ENCODE assay signal across 11 cellular contexts in genomic region chr11:48031602-48032001, GRCh38. TPM values are rescaled to one million over a fixed set of nuclear protein-coding genes. Genes with fewer than 3 reads are reported as not detected.
A peak's percentile ranks its signal among the peaks of the same experiment; 100 is the strongest.
DNase-seq lines count a peak whose midpoint lies in the region; ATAC-seq and TF ChIP-seq lines count a peak whose summit lies in the region.
"Had no signal": no experiment of that assay in that cellular context is flagged by ENCODE, and none has a peak within 500 bp of the region (broad histone marks: within the 10 kb centered on the region; RNA-seq: fewer than 3 reads in every experiment).

No MANE protein-coding gene starts in this region.

- TF ChIP-seq POLR2A in gastrocnemius medialis (IDR thresholded peaks at IDR 0.05), result no peak

- H3K4me3 ChIP-seq in gastrocnemius medialis, result no peak overlapping the region
- H3K4me3 ChIP-seq: GM23248 had no signal

- DNase-seq in NOMO-1 treated with DMSO at 0.1 percent for 48 hours (lab: John Stamatoyannopoulos, UW; ENCODE audit: unreplicated experiment) (peak; percentile 66), gastrocnemius medialis (no peak), NCI-H1436 treated with DMSO at 0.1 percent for 48 hours (lab: John Stamatoyannopoulos, UW) (no peak), GOT3 (lab: John Stamatoyannopoulos, UW) (no peak), GM10266 (ENCODE audit: extremely low spot score) (no peak)
- DNase-seq: activated T-cell treated with anti-CD3 and anti-CD28 coated beads, Interleukin-2, amount 50 U/mL, for 4 hours; cortex of kidney; GM23248 had no signal

- intact Hi-C loops in gastrocnemius medialis (cut with DNase I; ENCODE audit: low total_unique reads), result no loop called here

- no peaks in the 10 kb centered on the region for H3K9me3 ChIP-seq in gastrocnemius medialis

- in situ Hi-C loops in gastrocnemius medialis (cut with MboI; ENCODE audit: low sequenced_read_pairs in 4 of 4), result loop anchor here in 1 of 4 donors (5.0 to 10.0 kb wide), 2 partner anchors 39 to 53 kb away; no protein-coding TSS in a partner anchor

- H3K36me3 ChIP-seq in gastrocnemius medialis, result no peaks in the 10 kb centered on the region

- ATAC-seq in GM18868 (IDR thresholded peaks at IDR 0.05; ENCODE audit: unreplicated experiment), result peak; percentile 56
- peak; percentile 30 for ATAC-seq in GM21786 (IDR thresholded peaks at IDR 0.05; ENCODE audit: unreplicated experiment)
- ATAC-seq in gastrocnemius medialis, result no peak
- ATAC-seq: activated T-cell treated with anti-CD3 and anti-CD28 coated beads, Interleukin-2, amount 50 U/mL, for 4 hours; SK-N-SH treated with all-trans-retinoic acid at 6 μM for 48 hours had no signal

- peak overlapping the region in 3 of 4 donors; percentile 50 to 54 (median 51) for H3K27ac ChIP-seq in gastrocnemius medialis
- H3K27ac ChIP-seq: GM23248 had no signal

- peaks cover 21 to 62% of the 10 kb centered on the region in 2 donors for H3K4me1 ChIP-seq in gastrocnemius medialis

- H3K27me3 ChIP-seq in gastrocnemius medialis, result no peaks in the 10 kb centered on the region

- TF ChIP-seq CTCF in gastrocnemius medialis (IDR thresholded peaks at IDR 0.05 in 4 of 5, conservative IDR thresholded peaks at IDR 0.05 in 1 of 5) (no peak), GM10266 (IDR thresholded peaks at IDR 0.05; ENCODE audit: control insufficient read depth, insufficient read depth, low read depth, missing control alignments) (no peak)

RNA-seq across cellular contexts. Expression of gene PTPRJ, which starts 51.2 kb away (rescaled TPM):
- 1 to 10 TPM; 5.4 to 9.0 (median 5.6) TPM for total RNA-seq in gastrocnemius medialis

Comparison
In these comparisons a context has a peak if more than half of its experiments do, and no peak if none do; other contexts are left out.
1. ATAC-seq: peak in GM18868 (single experiment) and GM21786 (single experiment); none in gastrocnemius medialis (0 of 2).